ENCODE assay signal across 1 cellular context in the genomic region with DNA sequence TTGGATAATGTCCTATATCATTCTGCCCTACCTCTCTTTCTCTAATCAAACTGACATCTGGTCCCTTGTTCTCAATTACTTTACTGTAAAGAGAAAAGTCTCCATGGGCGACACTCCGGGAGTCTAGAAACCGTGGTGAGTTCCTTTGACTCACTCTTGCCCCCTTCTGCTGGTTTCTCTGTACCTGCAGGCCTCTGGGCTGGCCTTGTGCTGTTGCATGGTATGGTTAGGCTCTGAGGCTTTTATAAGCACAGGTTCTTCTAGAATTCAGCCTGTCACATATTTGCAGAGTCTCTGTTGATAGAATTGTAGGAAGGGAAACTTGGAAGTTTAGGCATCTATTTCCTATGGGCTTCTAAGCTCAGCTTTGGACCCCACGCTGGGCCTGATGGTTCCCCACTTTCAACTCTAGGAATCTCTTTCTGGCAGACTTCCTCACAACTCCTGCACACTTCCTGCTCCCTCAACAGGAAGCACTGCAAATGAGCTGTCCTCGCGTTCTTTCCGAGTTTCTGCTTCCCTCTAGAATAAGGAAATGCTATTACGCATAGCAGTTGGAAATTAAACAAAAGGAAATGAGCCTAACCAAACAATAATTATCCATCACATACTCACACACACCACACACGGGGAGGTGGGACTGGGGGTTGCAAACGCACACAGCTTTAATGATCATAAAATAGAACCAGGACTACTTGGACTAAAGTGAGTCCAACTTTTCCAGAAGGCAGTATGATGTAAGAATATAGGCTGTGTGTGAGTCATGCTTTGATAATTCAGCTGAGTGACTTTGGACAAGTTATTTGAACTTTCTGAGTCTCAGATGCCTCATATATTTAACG.
TF ChIP-seq lines count a peak whose summit lies in the region.

No MANE protein-coding gene starts in this region.

TF ChIP-seq in SK-N-SH treated with all-trans-retinoic acid at 6 μM for 48 hours, 23 proteins besides CTCF, POLR2A, EP300 and RAD21 (continued from another document):
- TF ChIP-seq, protein P1, sequence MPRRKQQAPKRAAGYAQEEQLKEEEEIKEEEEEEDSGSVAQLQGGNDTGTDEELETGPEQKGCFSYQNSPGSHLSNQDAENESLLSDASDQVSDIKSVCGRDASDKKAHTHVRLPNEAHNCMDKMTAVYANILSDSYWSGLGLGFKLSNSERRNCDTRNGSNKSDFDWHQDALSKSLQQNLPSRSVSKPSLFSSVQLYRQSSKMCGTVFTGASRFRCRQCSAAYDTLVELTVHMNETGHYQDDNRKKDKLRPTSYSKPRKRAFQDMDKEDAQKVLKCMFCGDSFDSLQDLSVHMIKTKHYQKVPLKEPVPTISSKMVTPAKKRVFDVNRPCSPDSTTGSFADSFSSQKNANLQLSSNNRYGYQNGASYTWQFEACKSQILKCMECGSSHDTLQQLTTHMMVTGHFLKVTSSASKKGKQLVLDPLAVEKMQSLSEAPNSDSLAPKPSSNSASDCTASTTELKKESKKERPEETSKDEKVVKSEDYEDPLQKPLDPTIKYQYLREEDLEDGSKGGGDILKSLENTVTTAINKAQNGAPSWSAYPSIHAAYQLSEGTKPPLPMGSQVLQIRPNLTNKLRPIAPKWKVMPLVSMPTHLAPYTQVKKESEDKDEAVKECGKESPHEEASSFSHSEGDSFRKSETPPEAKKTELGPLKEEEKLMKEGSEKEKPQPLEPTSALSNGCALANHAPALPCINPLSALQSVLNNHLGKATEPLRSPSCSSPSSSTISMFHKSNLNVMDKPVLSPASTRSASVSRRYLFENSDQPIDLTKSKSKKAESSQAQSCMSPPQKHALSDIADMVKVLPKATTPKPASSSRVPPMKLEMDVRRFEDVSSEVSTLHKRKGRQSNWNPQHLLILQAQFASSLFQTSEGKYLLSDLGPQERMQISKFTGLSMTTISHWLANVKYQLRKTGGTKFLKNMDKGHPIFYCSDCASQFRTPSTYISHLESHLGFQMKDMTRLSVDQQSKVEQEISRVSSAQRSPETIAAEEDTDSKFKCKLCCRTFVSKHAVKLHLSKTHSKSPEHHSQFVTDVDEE (CRISPR knock-in tag; IDR thresholded peaks at IDR 0.05), result no peak
- no peak for TF ChIP-seq TCF4 (CRISPR knock-in tag; IDR thresholded peaks at IDR 0.05; ENCODE audit: borderline replicate concordance)
- no peak for TF ChIP-seq ZFP30 (CRISPR knock-in tag; IDR thresholded peaks at IDR 0.05)
- no peak for TF ChIP-seq OSR1 (CRISPR knock-in tag; IDR thresholded peaks at IDR 0.05)
- no peak for TF ChIP-seq ISL1 (CRISPR knock-in tag; IDR thresholded peaks at IDR 0.05)
TF ChIP-seq in SK-N-SH treated with all-trans-retinoic acid at 6 μM for 48 hours: peak in this region for 0.
